In genomic region chr16:59737274-59737673, GRCh38 we compare ENCODE assay signal across 36 cellular contexts.
"Had no signal": no experiment of that assay in that cellular context is flagged by ENCODE, and none has a peak within 500 bp of the region (broad histone marks: within the 10 kb centered on the region; RNA-seq: fewer than 3 reads in every experiment).

No MANE protein-coding gene starts in this region.

- H3K36me3 ChIP-seq: adrenal gland, ascending aorta, brain microvascular endothelial cell, breast epithelium, cardiac muscle cell had no signal

- H3K27ac Mint-ChIP-seq: activated naive CD4-positive, alpha-beta T cell treated with anti-CD3 and anti-CD28 coated beads for 36 hours; activated naive CD4-positive, alpha-beta T cell treated with anti-CD3 and anti-CD28 coated beads, Interleukin-2, amount 10 ng/mL, durations not matched to agents 7 days and 5 days; activated naive CD4-positive, alpha-beta T cell treated with anti-CD3 and anti-CD28 coated beads, Interleukin-2, amount 50 U/mL, for 24 hours; activated naive CD8-positive, alpha-beta T cell; activated naive CD8-positive, alpha-beta T cell treated with anti-CD3 and anti-CD28 coated beads for 36 hours; activated naive CD8-positive, alpha-beta T cell treated with anti-CD3 and anti-CD28 coated beads, Interleukin-2, amount 10 ng/mL, durations not matched to agents 7 days and 5 days; activated naive CD8-positive, alpha-beta T cell treated with anti-CD3 and anti-CD28 coated beads, Interleukin-2, amount 50 U/mL, for 24 hours; activated T-cell treated with anti-CD3 and anti-CD28 coated beads, Interleukin-2, amount 50 U/mL, for 24 hours; activated T-cell treated with anti-CD3 and anti-CD28 coated beads, Interleukin-2, amount 50 U/mL, for 72 hours; activated T-helper 1 cell treated with anti-CD3 and anti-CD28 coated beads, Interleukin-12 subunit alpha, Interleukin-12 subunit beta, Interleukin-2, Interleukin-4 antibody, amounts not matched to agents 30 ng/mL and 10 ng/mL and 1 ng/mL, durations not matched to agents 14 hours and 24 hours and 36 hours; activated T-helper 17 cell treated with anti-CD3 and anti-CD28 coated beads, Interleukin-2, amount 50 U/mL, for 72 hours; activated T-helper 2 cell treated with anti-CD3 and anti-CD28 coated beads, Interferon-gamma antibody, Interleukin-2, Interleukin-4, amounts not matched to agents 10 μg/mL and 5 μg/mL and 100 μg/mL, durations not matched to agents 14 hours and 24 hours and 36 hours; brain had no signal

- H3K4me3 ChIP-seq: adrenal gland, ascending aorta, body of pancreas, breast epithelium, cardiac muscle cell had no signal

- H3K27me3 ChIP-seq: adrenal gland, ascending aorta, body of pancreas, brain microvascular endothelial cell, breast epithelium, cardiac muscle cell had no signal

- H3K9me3 ChIP-seq: adrenal gland, ascending aorta, body of pancreas, breast epithelium had no signal

- H3K36me3 Mint-ChIP-seq: activated naive CD4-positive, alpha-beta T cell treated with anti-CD3 and anti-CD28 coated beads, Interleukin-2, amount 10 ng/mL, durations not matched to agents 7 days and 5 days; activated naive CD4-positive, alpha-beta T cell treated with anti-CD3 and anti-CD28 coated beads, Interleukin-2, amount 50 U/mL, for 24 hours; activated naive CD8-positive, alpha-beta T cell; activated naive CD8-positive, alpha-beta T cell treated with anti-CD3 and anti-CD28 coated beads for 36 hours; activated naive CD8-positive, alpha-beta T cell treated with anti-CD3 and anti-CD28 coated beads, Interleukin-2, amount 10 ng/mL, durations not matched to agents 7 days and 5 days; brain had no signal

- ATAC-seq: activated naive CD8-positive, alpha-beta T cell treated with anti-CD3 and anti-CD28 coated beads, Interleukin-2, amount 50 U/mL, for 24 hours; activated T-cell treated with anti-CD3 and anti-CD28 coated beads, Interleukin-2, amount 50 U/mL, for 4 hours; activated T-cell treated with anti-CD3 and anti-CD28 coated beads, Interleukin-2, amount 50 U/mL, for 72 hours; activated T-helper 17 cell treated with anti-CD3 and anti-CD28 coated beads, Interleukin-2, amount 50 U/mL, for 72 hours; body of pancreas had no signal

- H3K27ac ChIP-seq: adrenal gland, ascending aorta, body of pancreas, brain microvascular endothelial cell, breast epithelium, cardiac muscle cell had no signal

- DNase-seq: activated effector memory CD4-positive, alpha-beta T cell treated with anti-CD3 and anti-CD28 coated beads, Interleukin-2, amount 50 U/mL, for 16 hours; activated effector memory CD4-positive, alpha-beta T cell treated with Interleukin-2 at 50 U/mL for 16 hours; activated gamma-delta T cell; activated gamma-delta T cell treated with Interleukin-2 at 50 U/mL for 16 hours; activated naive CD4-positive, alpha-beta T cell; activated naive CD4-positive, alpha-beta T cell treated with anti-CD3 and anti-CD28 coated beads for 36 hours; activated naive CD4-positive, alpha-beta T cell treated with anti-CD3 and anti-CD28 coated beads, Interleukin-2, amount 10 ng/mL, durations not matched to agents 7 days and 5 days; activated naive CD4-positive, alpha-beta T cell treated with anti-CD3 and anti-CD28 coated beads, Interleukin-2, amount 50 U/mL, for 16 hours; activated naive CD4-positive, alpha-beta T cell treated with Interleukin-2 at 50 U/mL for 16 hours; activated naive CD8-positive, alpha-beta T cell treated with anti-CD3 and anti-CD28 coated beads for 36 hours; activated naive CD8-positive, alpha-beta T cell treated with anti-CD3 and anti-CD28 coated beads, Interleukin-2, amount 10 ng/mL, durations not matched to agents 7 days and 5 days; activated naive CD8-positive, alpha-beta T cell treated with anti-CD3 and anti-CD28 coated beads, Interleukin-2, amount 50 U/mL, for 24 hours; activated T-cell treated with anti-CD3 and anti-CD28 coated beads, Interleukin-2, amount 50 U/mL, for 1 hour; activated T-cell treated with anti-CD3 and anti-CD28 coated beads, Interleukin-2, amount 50 U/mL, for 24 hours; activated T-cell treated with anti-CD3 and anti-CD28 coated beads, Interleukin-2, amount 50 U/mL, for 4 hours; activated T-cell treated with anti-CD3 and anti-CD28 coated beads, Interleukin-2, amount 50 U/mL, for 48 hours; activated T-cell treated with anti-CD3 and anti-CD28 coated beads, Interleukin-2, amount 50 U/mL, for 72 hours; adrenal gland; amniotic stem cell; amygdala; anterior cingulate cortex; aorta; body of pancreas; brain microvascular endothelial cell; caudate nucleus; central memory CD4-positive, alpha-beta T cell; cerebellar nuclear complex had no signal

- H3K9me3 Mint-ChIP-seq: activated naive CD4-positive, alpha-beta T cell treated with anti-CD3 and anti-CD28 coated beads for 36 hours; activated naive CD8-positive, alpha-beta T cell treated with anti-CD3 and anti-CD28 coated beads for 36 hours had no signal
